In genomic region chr17:8326591-8327583, GRCh38 we compare ENCODE assay signal across 8 cellular contexts. TPM values are rescaled to one million over a fixed set of nuclear protein-coding genes. Genes with fewer than 3 reads are reported as not detected.
DNase-seq lines count a peak whose midpoint lies in the region; ATAC-seq and TF ChIP-seq lines count a peak whose summit lies in the region.

No MANE protein-coding gene starts in this region.

- no peak overlapping the region for H3K27ac Mint-ChIP-seq in activated CD8-positive, alpha-beta T cell treated with anti-CD3 and anti-CD28 coated beads, Interleukin-2, amount 10 ng/mL, durations not matched to agents 7 days and 5 days
- H3K27ac Mint-ChIP-seq in neural crest cell (ENCODE audit: unreplicated experiment), result no peak overlapping the region

- H3K4me3 ChIP-seq in foreskin fibroblast (ENCODE audit: low read depth in 1 of 2, low read length in 2 of 2), result peak overlapping the region; percentile 41 to 48

- H3K4me3 Mint-ChIP-seq in activated CD8-positive, alpha-beta T cell treated with anti-CD3 and anti-CD28 coated beads, Interleukin-2, amount 10 ng/mL, durations not matched to agents 7 days and 5 days, result peak overlapping the region; percentile 65
- H3K4me3 Mint-ChIP-seq in neural crest cell, result peak overlapping the region; percentile 77

- peak; percentile 85 for ATAC-seq in activated CD8-positive, alpha-beta T cell treated with anti-CD3 and anti-CD28 coated beads, Interleukin-2, amount 10 ng/mL, durations not matched to agents 7 days and 5 days
- ATAC-seq in GM19351 (IDR thresholded peaks at IDR 0.05; ENCODE audit: unreplicated experiment) (no peak), GM18870 (IDR thresholded peaks at IDR 0.05; ENCODE audit: unreplicated experiment) (no peak), GM21526 (IDR thresholded peaks at IDR 0.05; ENCODE audit: low FRiP score, unreplicated experiment) (no peak)

- POLR2A ChIA-PET in activated CD8-positive, alpha-beta T cell treated with anti-CD3 and anti-CD28 coated beads, Interleukin-2, amount 10 ng/mL, durations not matched to agents 7 days and 5 days (lab: Charles Lee), result interaction anchor here (0.6 to 1.4 kb wide), 2 partner anchors 104 to 511 kb away, joined by 3 read pairs; no protein-coding TSS in a partner anchor

- peaks cover 29% of the 10 kb centered on the region for H3K27me3 Mint-ChIP-seq in activated CD8-positive, alpha-beta T cell treated with anti-CD3 and anti-CD28 coated beads, Interleukin-2, amount 10 ng/mL, durations not matched to agents 7 days and 5 days (ENCODE audit: low read depth)
- peaks cover 38% of the 10 kb centered on the region for H3K27me3 Mint-ChIP-seq in neural crest cell (ENCODE audit: low read depth)

- H3K9me3 Mint-ChIP-seq in activated CD8-positive, alpha-beta T cell treated with anti-CD3 and anti-CD28 coated beads, Interleukin-2, amount 10 ng/mL, durations not matched to agents 7 days and 5 days (ENCODE audit: insufficient read depth), result no peaks in the 10 kb centered on the region
- no peaks in the 10 kb centered on the region for H3K9me3 Mint-ChIP-seq in neural crest cell

- DNase-seq in activated CD4-positive, alpha-beta T cell treated with anti-CD3 and anti-CD28 coated beads for 48 hours, result peak; percentile 48
- DNase-seq in activated CD4-positive, alpha-beta T cell treated with anti-CD3 and anti-CD28 coated beads for 4 hours, result no peak
- DNase-seq in activated CD8-positive, alpha-beta T cell treated with anti-CD3 and anti-CD28 coated beads, Interleukin-2, amount 10 ng/mL, durations not matched to agents 7 days and 5 days, result peak; percentile 44
- peak in 1 of 2 donors; percentile 61 for DNase-seq in foreskin fibroblast
- peak; percentile 26 for DNase-seq in neural crest cell (ENCODE audit: low read depth, low spot score)

- CTCF ChIA-PET in activated CD8-positive, alpha-beta T cell treated with anti-CD3 and anti-CD28 coated beads, Interleukin-2, amount 10 ng/mL, durations not matched to agents 7 days and 5 days (lab: Charles Lee), result interaction anchor here (0.5 to 2.2 kb wide), 9 partner anchors 8 to 269 kb away, joined by 3 to 11 read pairs (median 4); partner anchors contain the start of genes KRABD2 and SLC25A35

- peaks cover 24% of the 10 kb centered on the region for H3K4me1 Mint-ChIP-seq in activated CD8-positive, alpha-beta T cell treated with anti-CD3 and anti-CD28 coated beads, Interleukin-2, amount 10 ng/mL, durations not matched to agents 7 days and 5 days (ENCODE audit: low read depth)
- peaks cover 14% of the 10 kb centered on the region for H3K4me1 Mint-ChIP-seq in neural crest cell

- TF ChIP-seq CTCF in foreskin fibroblast (IDR thresholded peaks at IDR 0.05; ENCODE audit: low read depth, low read length), result no peak
- TF ChIP-seq CTCF in neural crest cell (conservative IDR thresholded peaks at IDR 0.05), result no peak

- no peaks in the 10 kb centered on the region for H3K36me3 Mint-ChIP-seq in activated CD8-positive, alpha-beta T cell treated with anti-CD3 and anti-CD28 coated beads, Interleukin-2, amount 10 ng/mL, durations not matched to agents 7 days and 5 days (ENCODE audit: low read depth)
- H3K36me3 Mint-ChIP-seq in neural crest cell (ENCODE audit: low read depth), result no peaks in the 10 kb centered on the region

RNA-seq across cellular contexts. Expression of gene ODF4, which starts 12.8 kb away (rescaled TPM):
- not detected for total RNA-seq in activated CD8-positive, alpha-beta T cell treated with anti-CD3 and anti-CD28 coated beads, Interleukin-2, amount 10 ng/mL, durations not matched to agents 7 days and 5 days
- not detected in 2 replicates for total RNA-seq in neural crest cell

RNA-seq across cellular contexts. Expression of gene ARHGEF15, which starts 16.8 kb away (rescaled TPM):
- not detected for total RNA-seq in activated CD8-positive, alpha-beta T cell treated with anti-CD3 and anti-CD28 coated beads, Interleukin-2, amount 10 ng/mL, durations not matched to agents 7 days and 5 days
- not detected in 2 replicates for total RNA-seq in neural crest cell

RNA-seq across cellular contexts. Expression of gene SLC25A35, which starts 31.7 kb away (rescaled TPM):
- 1 to 10 TPM; 8.7 to 9.5 TPM for total RNA-seq in activated CD8-positive, alpha-beta T cell treated with anti-CD3 and anti-CD28 coated beads, Interleukin-2, amount 10 ng/mL, durations not matched to agents 7 days and 5 days
- 2.3 and 3.5 TPM in 2 replicates for total RNA-seq in neural crest cell

RNA-seq across cellular contexts. Expression of gene RANGRF, which starts 38.4 kb away (rescaled TPM):
- total RNA-seq in activated CD8-positive, alpha-beta T cell treated with anti-CD3 and anti-CD28 coated beads, Interleukin-2, amount 10 ng/mL, durations not matched to agents 7 days and 5 days, result 10 to 100 TPM; 49.8 to 55.6 TPM
- 48.5 and 51.0 TPM in 2 replicates for total RNA-seq in neural crest cell

Comparison
In these comparisons a context has a peak if more than half of its experiments do, and no peak if none do; other contexts are left out.
1. DNase-seq: peak in activated CD4-positive, alpha-beta T cell treated with anti-CD3 and anti-CD28 coated beads for 48 hours (single experiment), activated CD8-positive, alpha-beta T cell treated with anti-CD3 and anti-CD28 coated beads, Interleukin-2, amount 10 ng/mL, durations not matched to agents 7 days and 5 days (single experiment) and neural crest cell (single experiment); none in activated CD4-positive, alpha-beta T cell treated with anti-CD3 and anti-CD28 coated beads for 4 hours (0 of 2).